ENCODE assay signal across 8 cellular contexts in the genomic region with DNA sequence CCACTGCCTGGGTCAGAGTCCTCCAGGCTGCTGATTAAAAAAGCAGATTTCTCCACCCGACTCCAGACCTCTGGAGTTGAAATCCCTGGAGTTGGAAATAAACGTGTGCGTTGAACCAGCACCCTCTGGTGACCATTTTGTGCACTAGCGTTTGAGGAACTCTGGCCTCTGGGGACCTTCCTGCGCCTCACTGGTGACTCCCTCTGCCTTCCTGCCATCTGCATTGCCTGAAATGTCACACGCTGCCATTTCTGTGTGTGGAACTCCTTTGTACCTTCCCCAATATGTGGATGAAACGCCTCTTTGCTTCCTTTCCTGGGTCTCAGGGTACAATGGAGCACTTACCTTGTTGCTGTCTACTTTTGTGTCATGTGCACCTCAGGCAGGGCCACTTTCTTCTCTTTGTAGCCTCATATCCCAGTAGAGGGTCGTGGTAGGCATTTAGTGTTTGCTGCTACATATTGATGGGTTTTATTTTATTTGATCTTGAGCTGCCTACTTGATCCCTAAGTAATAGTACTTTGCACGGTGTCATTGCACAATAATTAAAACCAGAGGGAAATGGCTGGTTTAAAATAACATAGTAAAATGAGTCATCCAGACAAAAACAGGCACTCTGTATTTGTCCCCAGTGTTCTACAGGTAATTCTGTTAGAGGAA. TPM values are rescaled to one million over a fixed set of nuclear protein-coding genes. Genes with fewer than 3 reads are reported as not detected.
A peak's percentile ranks its signal among the peaks of the same experiment; 100 is the strongest.
DNase-seq lines count a peak whose midpoint lies in the region; ATAC-seq and TF ChIP-seq lines count a peak whose summit lies in the region.

No MANE protein-coding gene starts in this region.

- intact Hi-C loops in posterior cingulate gyrus (cut with DNase I): loop anchor here (1.0 to 10.0 kb wide), 5 partner anchors 61 to 425 kb away; partner anchors contain the start of gene MED12L

- no peaks in the 10 kb centered on the region for H3K4me1 Mint-ChIP-seq in activated naive CD8-positive, alpha-beta T cell treated with anti-CD3 and anti-CD28 coated beads, Interleukin-2, amount 50 U/mL, for 24 hours

- TF ChIP-seq CTCF in cardiac muscle cell (IDR thresholded peaks at IDR 0.05; ENCODE audit: low read depth, low read length): peak; percentile 91

- no peak overlapping the region for H3K27ac ChIP-seq in SJSA1
- no peak overlapping the region for H3K27ac ChIP-seq in cardiac muscle cell

- no peak overlapping the region for H3K4me3 Mint-ChIP-seq in activated naive CD8-positive, alpha-beta T cell treated with anti-CD3 and anti-CD28 coated beads, Interleukin-2, amount 50 U/mL, for 24 hours

- H3K4me3 ChIP-seq in SJSA1: no peak overlapping the region
- no peak overlapping the region for H3K4me3 ChIP-seq in cardiac muscle cell

- peaks cover 1% of the 10 kb centered on the region for H3K27me3 Mint-ChIP-seq in activated naive CD8-positive, alpha-beta T cell treated with anti-CD3 and anti-CD28 coated beads, Interleukin-2, amount 50 U/mL, for 24 hours

- H3K36me3 ChIP-seq in SJSA1: no peaks in the 10 kb centered on the region
- H3K36me3 ChIP-seq in cardiac muscle cell: no peaks in the 10 kb centered on the region

- DNase-seq in SIG-M5 treated with dmso at 0.1 percent for 504 hours (lab: John Stamatoyannopoulos, UW; ENCODE audit: unreplicated experiment): peak; percentile 80
- no peak for DNase-seq in SIG-M5 (lab: John Stamatoyannopoulos, UW)
- peak; percentile 36 for DNase-seq in NCI-H1048 (lab: John Stamatoyannopoulos, UW)
- DNase-seq in SJSA1 (ENCODE audit: low read depth in 1 of 2, low spot score in 2 of 2): peak; percentile 45 to 52
- DNase-seq in activated naive CD8-positive, alpha-beta T cell treated with anti-CD3 and anti-CD28 coated beads, Interleukin-2, amount 50 U/mL, for 24 hours: peak; percentile 55
- peak; percentile 82 to 89 for DNase-seq in cardiac muscle cell (ENCODE audit: low read depth in 1 of 2, low spot score in 1 of 2)
- peak; percentile 41 to 94 (median 72) for DNase-seq in posterior cingulate gyrus

- H3K27ac Mint-ChIP-seq in activated naive CD8-positive, alpha-beta T cell treated with anti-CD3 and anti-CD28 coated beads, Interleukin-2, amount 50 U/mL, for 24 hours: no peak overlapping the region

- no peaks in the 10 kb centered on the region for H3K9me3 ChIP-seq in SJSA1 (replicated peaks)
- H3K9me3 ChIP-seq in cardiac muscle cell (ENCODE audit: low read depth): no peaks in the 10 kb centered on the region

- H3K9me3 Mint-ChIP-seq in activated naive CD8-positive, alpha-beta T cell treated with anti-CD3 and anti-CD28 coated beads, Interleukin-2, amount 50 U/mL, for 24 hours: no peaks in the 10 kb centered on the region

- peaks cover 14% of the 10 kb centered on the region for H3K27me3 ChIP-seq in SJSA1 (replicated peaks)
- H3K27me3 ChIP-seq in cardiac muscle cell: no peaks in the 10 kb centered on the region

- H3K4me1 ChIP-seq in SJSA1 (replicated peaks) (peaks cover 7% of the 10 kb centered on the region), cardiac muscle cell (ENCODE audit: low read depth) (no peaks in the 10 kb centered on the region)

- H3K36me3 Mint-ChIP-seq in activated naive CD8-positive, alpha-beta T cell treated with anti-CD3 and anti-CD28 coated beads, Interleukin-2, amount 50 U/mL, for 24 hours (ENCODE audit: low read depth): no peaks in the 10 kb centered on the region

- peak; percentile 88 for ATAC-seq in HG02610 (IDR thresholded peaks at IDR 0.05; ENCODE audit: unreplicated experiment)
- peak; percentile 91 for ATAC-seq in activated naive CD8-positive, alpha-beta T cell treated with anti-CD3 and anti-CD28 coated beads, Interleukin-2, amount 50 U/mL, for 24 hours

RNA-seq across cellular contexts. Expression of gene GPR171, which starts 56.8 kb away (rescaled TPM):
- total RNA-seq in SJSA1 (2014; rRNA removed; shearing (Covaris generic)): not detected in 2 replicates
- total RNA-seq in cardiac muscle cell: not detected in 2 replicates
- polyA plus RNA-seq in cardiac muscle cell: not detected in 2 replicates
